In genomic region chr1:87174726-87175237, GRCh38 we compare ENCODE assay signal across 13 cellular contexts.
"Had no signal": no experiment of that assay in that cellular context is flagged by ENCODE, and none has a peak within 500 bp of the region (broad histone marks: within the 10 kb centered on the region; RNA-seq: fewer than 3 reads in every experiment).

No MANE protein-coding gene starts in this region.

- H3K4me1 ChIP-seq: right lobe of liver had no signal

- H3K27me3 ChIP-seq: gastroesophageal sphincter, right lobe of liver had no signal

- H3K36me3 ChIP-seq: gastroesophageal sphincter, right lobe of liver had no signal

- H3K9me3 ChIP-seq: gastroesophageal sphincter, right lobe of liver had no signal

- ATAC-seq: gastroesophageal sphincter; natural killer cell; right lobe of liver; stimulated activated naive CD8-positive, alpha-beta T cell treated with anti-CD3 and anti-CD28 coated beads, Interleukin-15, Interleukin-2, amounts not matched to agents 100 U/mL and 50 U/mL, for 24 hours had no signal

- H3K27ac ChIP-seq: gastroesophageal sphincter, right lobe of liver had no signal

- H3K4me3 ChIP-seq: gastroesophageal sphincter, right lobe of liver had no signal

- DNase-seq: activated CD4-positive, alpha-beta T cell treated with anti-CD3 and anti-CD28 coated beads, Interleukin-2, amount 50 U/mL, for 4 hours; activated CD4-positive, CD25-positive, alpha-beta regulatory T cell treated with anti-CD3 and anti-CD28 coated beads, Interleukin-2, amount 50 U/mL, for 72 hours; activated gamma-delta T cell; activated T-cell treated with anti-CD3 and anti-CD28 coated beads, Interleukin-2, amount 50 U/mL, for 48 hours; amygdala; effector CD4-positive, alpha-beta T cell; kidney; natural killer cell; nucleus accumbens; right lobe of liver; stimulated activated naive CD8-positive, alpha-beta T cell treated with anti-CD3 and anti-CD28 coated beads, Interleukin-15, Interleukin-2, amounts not matched to agents 100 U/mL and 50 U/mL, for 24 hours; SW 1271 had no signal
